ENCODE assay signal across 2 cellular contexts in the genomic region with DNA sequence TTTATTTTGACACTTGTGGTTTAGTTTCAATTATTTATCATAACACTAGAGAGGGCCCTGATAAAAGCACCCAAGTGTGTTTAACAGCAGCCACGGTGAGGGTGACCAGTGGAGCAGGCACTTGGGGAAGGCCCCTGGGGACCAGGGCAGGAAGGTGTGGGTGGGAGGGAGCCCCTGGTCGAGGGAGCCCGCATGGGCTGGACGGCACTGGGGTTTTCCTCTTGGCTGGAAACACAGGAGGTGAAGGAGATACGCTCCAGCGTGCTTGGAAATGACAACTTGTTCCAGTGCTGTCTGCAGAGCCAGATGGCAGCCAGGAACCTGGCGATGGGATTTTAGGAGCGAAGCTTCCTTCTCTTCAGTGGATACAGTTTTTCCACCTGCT.
TF ChIP-seq lines count a peak whose summit lies in the region.

No MANE protein-coding gene starts in this region.

TF ChIP-seq in SK-N-SH, 30 proteins besides CTCF, POLR2A, EP300 and RAD21 (continued from another document):
- TF ChIP-seq, protein P1, sequence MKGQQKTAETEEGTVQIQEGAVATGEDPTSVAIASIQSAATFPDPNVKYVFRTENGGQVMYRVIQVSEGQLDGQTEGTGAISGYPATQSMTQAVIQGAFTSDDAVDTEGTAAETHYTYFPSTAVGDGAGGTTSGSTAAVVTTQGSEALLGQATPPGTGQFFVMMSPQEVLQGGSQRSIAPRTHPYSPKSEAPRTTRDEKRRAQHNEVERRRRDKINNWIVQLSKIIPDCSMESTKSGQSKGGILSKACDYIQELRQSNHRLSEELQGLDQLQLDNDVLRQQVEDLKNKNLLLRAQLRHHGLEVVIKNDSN (IDR thresholded peaks at IDR 0.05; ENCODE audit: borderline replicate concordance, low read depth), result no peak
- TF ChIP-seq, protein P2, sequence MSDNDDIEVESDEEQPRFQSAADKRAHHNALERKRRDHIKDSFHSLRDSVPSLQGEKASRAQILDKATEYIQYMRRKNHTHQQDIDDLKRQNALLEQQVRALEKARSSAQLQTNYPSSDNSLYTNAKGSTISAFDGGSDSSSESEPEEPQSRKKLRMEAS (IDR thresholded peaks at IDR 0.05; ENCODE audit: low read depth), result no peak
- no peak for TF ChIP-seq FOXM1 (IDR thresholded peaks at IDR 0.05; ENCODE audit: low read depth)

TF ChIP-seq in GM12878, 131 proteins besides CTCF, POLR2A, EP300 and RAD21 (continued from another document):
- TF ChIP-seq RUNX3 (IDR thresholded peaks at IDR 0.05; ENCODE audit: low read length) (peak; percentile 62; the same call in 1 of the 2 replicates), IKZF2 (IDR thresholded peaks at IDR 0.05) (no peak), IKZF1 (conservative IDR thresholded peaks at IDR 0.05) (peak; percentile 62; the same call in 1 of the 2 replicates), MEF2B (IDR thresholded peaks at IDR 0.05; ENCODE audit: partially characterized antibody, poor library complexity, severe bottlenecking) (peak; percentile 79), ETV6 (conservative IDR thresholded peaks at IDR 0.05 in 1 of 2, IDR thresholded peaks at IDR 0.05 in 1 of 2; ENCODE audit: borderline replicate concordance in 1 of 2, low read depth in 1 of 2) (peak in 1 of 2 experiments; percentile 49; a peak in 1 of 4 replicates)
